1 cellular context compared by ENCODE assay signal in genomic region chr12:43551971-43552559, GRCh38.
A peak's percentile ranks its signal among the peaks of the same experiment; 100 is the strongest.
TF ChIP-seq lines count a peak whose summit lies in the region.

Gene ADAMTS20, minus strand, starts transcription at chr12:43552203. Its CDS starts 282 bp downstream, at chr12:43551921.

TF ChIP-seq in HEK293, 187 proteins besides CTCF, POLR2A, EP300 and RAD21 (continued from another document):
- TF ChIP-seq ZNF280D (tag by site-specific recombination; IDR thresholded peaks at IDR 0.05) (no peak), MZF1 (tag by site-specific recombination; IDR thresholded peaks at IDR 0.05; ENCODE audit: borderline replicate concordance) (peak; percentile 55), ZNF707 (tag by site-specific recombination; IDR thresholded peaks at IDR 0.05) (no peak), SP3 (tag by site-specific recombination; IDR thresholded peaks at IDR 0.05) (peak; percentile 43; the same call in 1 of the 2 replicates), ZNF660 (tag by site-specific recombination; IDR thresholded peaks at IDR 0.05) (0 out of 2 replicates have a peak, but pooled peaks have one; percentile 7), BCL11B (tag by site-specific recombination; IDR thresholded peaks at IDR 0.05; ENCODE audit: low read depth) (no peak), ZNF501 (tag by site-specific recombination; IDR thresholded peaks at IDR 0.05) (peak; percentile 84), ZNF624 (tag by site-specific recombination; IDR thresholded peaks at IDR 0.05) (no peak), ZBTB10 (tag by site-specific recombination; IDR thresholded peaks at IDR 0.05) (peak; percentile 33; the same call in 1 of the 2 replicates), ZBTB49 (tag by site-specific recombination; IDR thresholded peaks at IDR 0.05; ENCODE audit: low read depth) (no peak), ZNF184 (tag by site-specific recombination; IDR thresholded peaks at IDR 0.05) (no peak), ZNF239 (tag by site-specific recombination; IDR thresholded peaks at IDR 0.05) (no peak), ZNF398 (tag by site-specific recombination; IDR thresholded peaks at IDR 0.05) (no peak), ZNF610 (tag by site-specific recombination; IDR thresholded peaks at IDR 0.05; ENCODE audit: borderline replicate concordance) (peak; percentile 61; the same call in 1 of the 2 replicates), ZNF76 (tag by site-specific recombination; IDR thresholded peaks at IDR 0.05; ENCODE audit: borderline replicate concordance, low read depth) (no peak), KLF10 (tag by site-specific recombination; IDR thresholded peaks at IDR 0.05) (no peak), ZBTB8A (tag by site-specific recombination; IDR thresholded peaks at IDR 0.05) (peak; percentile 94)
TF ChIP-seq in HEK293: peak in this region for 34.
